ENCODE assay signal across 15 cellular contexts in genomic region chr10:3708830-3709229, GRCh38.
"Had no signal": no experiment of that assay in that cellular context is flagged by ENCODE, and none has a peak within 500 bp of the region (broad histone marks: within the 10 kb centered on the region; RNA-seq: fewer than 3 reads in every experiment).

No MANE protein-coding gene starts in this region.

- H3K27ac Mint-ChIP-seq: activated CD4-positive, alpha-beta T cell treated with anti-CD3 and anti-CD28 coated beads, Interleukin-2, amount 10 ng/mL, durations not matched to agents 7 days and 5 days; activated naive CD8-positive, alpha-beta T cell treated with anti-CD3 and anti-CD28 coated beads, Interleukin-2, amount 10 ng/mL, durations not matched to agents 7 days and 5 days; nephron progenitor cell; stimulated activated naive CD8-positive, alpha-beta T cell treated with anti-CD3 and anti-CD28 coated beads, Interleukin-15, Interleukin-2, amounts not matched to agents 100 ng/mL and 50 ng/mL, for 24 hours; T-helper 1 cell treated with Interleukin-12 subunit alpha and Interleukin-12 subunit beta and Interleukin-4 antibody, amounts not matched to agents 30 μg/mL and 1 μg/mL, for 36 hours had no signal

- H3K4me3 ChIP-seq: cardiac muscle cell, esophagus muscularis mucosa, left ventricle myocardium inferior, sigmoid colon, thoracic aorta had no signal

- H3K36me3 ChIP-seq: cardiac muscle cell, esophagus muscularis mucosa, left ventricle myocardium inferior, sigmoid colon, thoracic aorta had no signal

- H3K4me1 Mint-ChIP-seq: activated CD4-positive, alpha-beta T cell treated with anti-CD3 and anti-CD28 coated beads, Interleukin-2, amount 10 ng/mL, durations not matched to agents 7 days and 5 days; nephron progenitor cell had no signal

- H3K4me1 ChIP-seq: esophagus muscularis mucosa, sigmoid colon had no signal

- DNase-seq: activated CD4-positive, alpha-beta T cell treated with anti-CD3 and anti-CD28 coated beads, Interleukin-2, amount 10 ng/mL, durations not matched to agents 7 days and 5 days; activated CD4-positive, CD25-positive, alpha-beta regulatory T cell; activated gamma-delta T cell treated with Interleukin-2 at 50 U/mL for 16 hours; activated naive CD8-positive, alpha-beta T cell treated with anti-CD3 and anti-CD28 coated beads, Interleukin-2, amount 10 ng/mL, durations not matched to agents 7 days and 5 days; aorta; kidney; left ventricle myocardium inferior; nephron progenitor cell; sigmoid colon; stimulated activated CD4-positive, alpha-beta T cell treated with anti-CD3 and anti-CD28 coated beads, Interleukin-2, amount 100 ng/mL, for 48 hours had no signal

- H3K27me3 Mint-ChIP-seq: stimulated activated naive CD8-positive, alpha-beta T cell treated with anti-CD3 and anti-CD28 coated beads, Interleukin-15, Interleukin-2, amounts not matched to agents 100 ng/mL and 50 ng/mL, for 24 hours had no signal

- H3K4me3 Mint-ChIP-seq: activated CD4-positive, alpha-beta T cell treated with anti-CD3 and anti-CD28 coated beads, Interleukin-2, amount 10 ng/mL, durations not matched to agents 7 days and 5 days; activated naive CD8-positive, alpha-beta T cell treated with anti-CD3 and anti-CD28 coated beads, Interleukin-2, amount 10 ng/mL, durations not matched to agents 7 days and 5 days; nephron progenitor cell; stimulated activated naive CD8-positive, alpha-beta T cell treated with anti-CD3 and anti-CD28 coated beads, Interleukin-15, Interleukin-2, amounts not matched to agents 100 ng/mL and 50 ng/mL, for 24 hours; T-helper 1 cell treated with Interleukin-12 subunit alpha and Interleukin-12 subunit beta and Interleukin-4 antibody, amounts not matched to agents 30 μg/mL and 1 μg/mL, for 36 hours had no signal

- H3K27me3 ChIP-seq: cardiac muscle cell, esophagus muscularis mucosa, sigmoid colon had no signal

- H3K27ac ChIP-seq: cardiac muscle cell, esophagus muscularis mucosa, left ventricle myocardium inferior, sigmoid colon, thoracic aorta had no signal
